ENCODE assay signal across 2 cellular contexts in the genomic region with DNA sequence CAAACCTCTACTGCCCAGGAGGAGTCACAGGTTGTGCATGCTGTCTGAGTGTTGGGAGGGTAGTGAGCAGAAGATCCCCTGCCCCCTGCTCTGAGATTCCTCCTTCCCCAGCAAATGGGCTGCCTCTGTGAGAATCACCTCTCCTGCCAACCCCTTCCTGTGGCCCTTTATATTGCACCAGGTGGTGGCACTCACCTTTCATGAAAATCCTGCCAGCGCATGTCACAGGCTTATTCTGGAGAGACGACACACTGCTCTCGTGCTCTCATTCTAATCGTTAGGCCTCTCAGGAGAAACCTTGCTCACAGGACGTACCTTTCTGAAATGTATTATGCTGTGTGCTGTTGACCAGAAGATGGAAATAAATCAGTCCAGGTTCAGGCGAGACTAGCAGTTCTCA.
TF ChIP-seq lines count a peak whose summit lies in the region.

No MANE protein-coding gene starts in this region.

TF ChIP-seq in A549, 52 proteins besides CTCF, POLR2A, EP300 and RAD21 (continued from another document):
- TF ChIP-seq HDAC2 (IDR thresholded peaks at IDR 0.05) (no peak), TFCP2L1 (CRISPR knock-in tag; IDR thresholded peaks at IDR 0.05) (no peak), BHLHE40 (IDR thresholded peaks at IDR 0.05; ENCODE audit: low read depth, low read length) (no peak), CBX8 (IDR thresholded peaks at IDR 0.05) (no peak), GATA3 (IDR thresholded peaks at IDR 0.05; ENCODE audit: borderline replicate concordance) (no peak), CHD2 (IDR thresholded peaks at IDR 0.05; ENCODE audit: low read length, partially characterized antibody) (no peak), RFX5 (IDR thresholded peaks at IDR 0.05) (no peak), ZC3H11A (IDR thresholded peaks at IDR 0.05) (no peak), SMC3 (IDR thresholded peaks at IDR 0.05) (no peak), PHF8 (IDR thresholded peaks at IDR 0.05; ENCODE audit: borderline replicate concordance, low read depth) (no peak)

TF ChIP-seq in H1, 55 proteins besides CTCF, POLR2A, EP300 and RAD21 (continued from another document):
- TF ChIP-seq SP2 (IDR thresholded peaks at IDR 0.05; ENCODE audit: low read length): no peak
- TF ChIP-seq SIX5 (IDR thresholded peaks at IDR 0.05; ENCODE audit: low read depth, low read length): no peak
- no peak for TF ChIP-seq TCF12 (IDR thresholded peaks at IDR 0.05; ENCODE audit: low read depth, low read length)
- TF ChIP-seq, protein P1, sequence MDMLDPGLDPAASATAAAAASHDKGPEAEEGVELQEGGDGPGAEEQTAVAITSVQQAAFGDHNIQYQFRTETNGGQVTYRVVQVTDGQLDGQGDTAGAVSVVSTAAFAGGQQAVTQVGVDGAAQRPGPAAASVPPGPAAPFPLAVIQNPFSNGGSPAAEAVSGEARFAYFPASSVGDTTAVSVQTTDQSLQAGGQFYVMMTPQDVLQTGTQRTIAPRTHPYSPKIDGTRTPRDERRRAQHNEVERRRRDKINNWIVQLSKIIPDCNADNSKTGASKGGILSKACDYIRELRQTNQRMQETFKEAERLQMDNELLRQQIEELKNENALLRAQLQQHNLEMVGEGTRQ (IDR thresholded peaks at IDR 0.05; ENCODE audit: low read length): no peak
- TF ChIP-seq EZH2 (IDR thresholded peaks at IDR 0.05; ENCODE audit: low read depth, low read length, severe bottlenecking): no peak
- TF ChIP-seq CHD1 (IDR thresholded peaks at IDR 0.05; ENCODE audit: low read depth, low read length): no peak
- no peak for TF ChIP-seq NANOG (IDR thresholded peaks at IDR 0.05; ENCODE audit: insufficient read depth, low read depth, low read length, poor library complexity, severe bottlenecking)
- TF ChIP-seq KDM5A (IDR thresholded peaks at IDR 0.05; ENCODE audit: low read length): no peak
- TF ChIP-seq, protein P2, sequence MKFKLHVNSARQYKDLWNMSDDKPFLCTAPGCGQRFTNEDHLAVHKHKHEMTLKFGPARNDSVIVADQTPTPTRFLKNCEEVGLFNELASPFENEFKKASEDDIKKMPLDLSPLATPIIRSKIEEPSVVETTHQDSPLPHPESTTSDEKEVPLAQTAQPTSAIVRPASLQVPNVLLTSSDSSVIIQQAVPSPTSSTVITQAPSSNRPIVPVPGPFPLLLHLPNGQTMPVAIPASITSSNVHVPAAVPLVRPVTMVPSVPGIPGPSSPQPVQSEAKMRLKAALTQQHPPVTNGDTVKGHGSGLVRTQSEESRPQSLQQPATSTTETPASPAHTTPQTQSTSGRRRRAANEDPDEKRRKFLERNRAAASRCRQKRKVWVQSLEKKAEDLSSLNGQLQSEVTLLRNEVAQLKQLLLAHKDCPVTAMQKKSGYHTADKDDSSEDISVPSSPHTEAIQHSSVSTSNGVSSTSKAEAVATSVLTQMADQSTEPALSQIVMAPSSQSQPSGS (IDR thresholded peaks at IDR 0.05; ENCODE audit: low read length): no peak
- no peak for TF ChIP-seq CTBP2 (IDR thresholded peaks at IDR 0.05; ENCODE audit: borderline replicate concordance, insufficient read depth, insufficient read length, low read length)
- TF ChIP-seq, protein P3, sequence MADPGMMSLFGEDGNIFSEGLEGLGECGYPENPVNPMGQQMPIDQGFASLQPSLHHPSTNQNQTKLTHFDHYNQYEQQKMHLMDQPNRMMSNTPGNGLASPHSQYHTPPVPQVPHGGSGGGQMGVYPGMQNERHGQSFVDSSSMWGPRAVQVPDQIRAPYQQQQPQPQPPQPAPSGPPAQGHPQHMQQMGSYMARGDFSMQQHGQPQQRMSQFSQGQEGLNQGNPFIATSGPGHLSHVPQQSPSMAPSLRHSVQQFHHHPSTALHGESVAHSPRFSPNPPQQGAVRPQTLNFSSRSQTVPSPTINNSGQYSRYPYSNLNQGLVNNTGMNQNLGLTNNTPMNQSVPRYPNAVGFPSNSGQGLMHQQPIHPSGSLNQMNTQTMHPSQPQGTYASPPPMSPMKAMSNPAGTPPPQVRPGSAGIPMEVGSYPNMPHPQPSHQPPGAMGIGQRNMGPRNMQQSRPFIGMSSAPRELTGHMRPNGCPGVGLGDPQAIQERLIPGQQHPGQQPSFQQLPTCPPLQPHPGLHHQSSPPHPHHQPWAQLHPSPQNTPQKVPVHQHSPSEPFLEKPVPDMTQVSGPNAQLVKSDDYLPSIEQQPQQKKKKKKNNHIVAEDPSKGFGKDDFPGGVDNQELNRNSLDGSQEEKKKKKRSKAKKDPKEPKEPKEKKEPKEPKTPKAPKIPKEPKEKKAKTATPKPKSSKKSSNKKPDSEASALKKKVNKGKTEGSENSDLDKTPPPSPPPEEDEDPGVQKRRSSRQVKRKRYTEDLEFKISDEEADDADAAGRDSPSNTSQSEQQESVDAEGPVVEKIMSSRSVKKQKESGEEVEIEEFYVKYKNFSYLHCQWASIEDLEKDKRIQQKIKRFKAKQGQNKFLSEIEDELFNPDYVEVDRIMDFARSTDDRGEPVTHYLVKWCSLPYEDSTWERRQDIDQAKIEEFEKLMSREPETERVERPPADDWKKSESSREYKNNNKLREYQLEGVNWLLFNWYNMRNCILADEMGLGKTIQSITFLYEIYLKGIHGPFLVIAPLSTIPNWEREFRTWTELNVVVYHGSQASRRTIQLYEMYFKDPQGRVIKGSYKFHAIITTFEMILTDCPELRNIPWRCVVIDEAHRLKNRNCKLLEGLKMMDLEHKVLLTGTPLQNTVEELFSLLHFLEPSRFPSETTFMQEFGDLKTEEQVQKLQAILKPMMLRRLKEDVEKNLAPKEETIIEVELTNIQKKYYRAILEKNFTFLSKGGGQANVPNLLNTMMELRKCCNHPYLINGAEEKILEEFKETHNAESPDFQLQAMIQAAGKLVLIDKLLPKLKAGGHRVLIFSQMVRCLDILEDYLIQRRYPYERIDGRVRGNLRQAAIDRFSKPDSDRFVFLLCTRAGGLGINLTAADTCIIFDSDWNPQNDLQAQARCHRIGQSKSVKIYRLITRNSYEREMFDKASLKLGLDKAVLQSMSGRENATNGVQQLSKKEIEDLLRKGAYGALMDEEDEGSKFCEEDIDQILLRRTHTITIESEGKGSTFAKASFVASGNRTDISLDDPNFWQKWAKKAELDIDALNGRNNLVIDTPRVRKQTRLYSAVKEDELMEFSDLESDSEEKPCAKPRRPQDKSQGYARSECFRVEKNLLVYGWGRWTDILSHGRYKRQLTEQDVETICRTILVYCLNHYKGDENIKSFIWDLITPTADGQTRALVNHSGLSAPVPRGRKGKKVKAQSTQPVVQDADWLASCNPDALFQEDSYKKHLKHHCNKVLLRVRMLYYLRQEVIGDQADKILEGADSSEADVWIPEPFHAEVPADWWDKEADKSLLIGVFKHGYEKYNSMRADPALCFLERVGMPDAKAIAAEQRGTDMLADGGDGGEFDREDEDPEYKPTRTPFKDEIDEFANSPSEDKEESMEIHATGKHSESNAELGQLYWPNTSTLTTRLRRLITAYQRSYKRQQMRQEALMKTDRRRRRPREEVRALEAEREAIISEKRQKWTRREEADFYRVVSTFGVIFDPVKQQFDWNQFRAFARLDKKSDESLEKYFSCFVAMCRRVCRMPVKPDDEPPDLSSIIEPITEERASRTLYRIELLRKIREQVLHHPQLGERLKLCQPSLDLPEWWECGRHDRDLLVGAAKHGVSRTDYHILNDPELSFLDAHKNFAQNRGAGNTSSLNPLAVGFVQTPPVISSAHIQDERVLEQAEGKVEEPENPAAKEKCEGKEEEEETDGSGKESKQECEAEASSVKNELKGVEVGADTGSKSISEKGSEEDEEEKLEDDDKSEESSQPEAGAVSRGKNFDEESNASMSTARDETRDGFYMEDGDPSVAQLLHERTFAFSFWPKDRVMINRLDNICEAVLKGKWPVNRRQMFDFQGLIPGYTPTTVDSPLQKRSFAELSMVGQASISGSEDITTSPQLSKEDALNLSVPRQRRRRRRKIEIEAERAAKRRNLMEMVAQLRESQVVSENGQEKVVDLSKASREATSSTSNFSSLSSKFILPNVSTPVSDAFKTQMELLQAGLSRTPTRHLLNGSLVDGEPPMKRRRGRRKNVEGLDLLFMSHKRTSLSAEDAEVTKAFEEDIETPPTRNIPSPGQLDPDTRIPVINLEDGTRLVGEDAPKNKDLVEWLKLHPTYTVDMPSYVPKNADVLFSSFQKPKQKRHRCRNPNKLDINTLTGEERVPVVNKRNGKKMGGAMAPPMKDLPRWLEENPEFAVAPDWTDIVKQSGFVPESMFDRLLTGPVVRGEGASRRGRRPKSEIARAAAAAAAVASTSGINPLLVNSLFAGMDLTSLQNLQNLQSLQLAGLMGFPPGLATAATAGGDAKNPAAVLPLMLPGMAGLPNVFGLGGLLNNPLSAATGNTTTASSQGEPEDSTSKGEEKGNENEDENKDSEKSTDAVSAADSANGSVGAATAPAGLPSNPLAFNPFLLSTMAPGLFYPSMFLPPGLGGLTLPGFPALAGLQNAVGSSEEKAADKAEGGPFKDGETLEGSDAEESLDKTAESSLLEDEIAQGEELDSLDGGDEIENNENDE (IDR thresholded peaks at IDR 0.05; ENCODE audit: insufficient replicate concordance, low read length): no peak
- no peak for TF ChIP-seq SUZ12 (IDR thresholded peaks at IDR 0.05; ENCODE audit: low read length)
- no peak for TF ChIP-seq SP4 (IDR thresholded peaks at IDR 0.05; ENCODE audit: low read length)
- TF ChIP-seq, protein P4, sequence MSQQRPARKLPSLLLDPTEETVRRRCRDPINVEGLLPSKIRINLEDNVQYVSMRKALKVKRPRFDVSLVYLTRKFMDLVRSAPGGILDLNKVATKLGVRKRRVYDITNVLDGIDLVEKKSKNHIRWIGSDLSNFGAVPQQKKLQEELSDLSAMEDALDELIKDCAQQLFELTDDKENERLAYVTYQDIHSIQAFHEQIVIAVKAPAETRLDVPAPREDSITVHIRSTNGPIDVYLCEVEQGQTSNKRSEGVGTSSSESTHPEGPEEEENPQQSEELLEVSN (IDR thresholded peaks at IDR 0.05): no peak
TF ChIP-seq in H1: peak in this region for 0.
